In genomic region chr1:56482486-56482885, GRCh38 we compare ENCODE assay signal across 21 cellular contexts.
"Had no signal": no experiment of that assay in that cellular context is flagged by ENCODE, and none has a peak within 500 bp of the region (broad histone marks: within the 10 kb centered on the region; RNA-seq: fewer than 3 reads in every experiment).

No MANE protein-coding gene starts in this region.

- H3K27ac ChIP-seq: HL-60, SJSA1, SK-N-MC had no signal

- H3K9me3 ChIP-seq: SJSA1 had no signal

- DNase-seq: KBM-7, MV-4-11, NCI-H1048, NCI-H1105, NCI-H1417, NCI-H1436 treated with DMSO at 0.1 percent for 48 hours, NCI-H1694, NCI-H1930, NCI-H2081, NCI-H2107, NCI-H2227 treated with DMSO at 0.1 percent for 48 hours, NCI-H526 treated with DMSO at 0.1 percent for 48 hours, NCI-H748 treated with DMSO at 0.1 percent for 48 hours, Right ventricle myocardium superior, RPMI8226, SIG-M5, T-cell had no signal

- ATAC-seq: T-cell had no signal

- H3K4me1 Mint-ChIP-seq: T-cell had no signal

- FAIRE-seq: HTR-8/SVneo had no signal

- H3K27ac Mint-ChIP-seq: T-cell had no signal

- H3K27me3 ChIP-seq: SJSA1 had no signal

- H3K4me3 Mint-ChIP-seq: T-cell had no signal

- H3K4me3 ChIP-seq: SJSA1, SK-N-MC had no signal

- H3K36me3 ChIP-seq: SJSA1 had no signal
